ENCODE assay signal across 18 cellular contexts in the genomic region with DNA sequence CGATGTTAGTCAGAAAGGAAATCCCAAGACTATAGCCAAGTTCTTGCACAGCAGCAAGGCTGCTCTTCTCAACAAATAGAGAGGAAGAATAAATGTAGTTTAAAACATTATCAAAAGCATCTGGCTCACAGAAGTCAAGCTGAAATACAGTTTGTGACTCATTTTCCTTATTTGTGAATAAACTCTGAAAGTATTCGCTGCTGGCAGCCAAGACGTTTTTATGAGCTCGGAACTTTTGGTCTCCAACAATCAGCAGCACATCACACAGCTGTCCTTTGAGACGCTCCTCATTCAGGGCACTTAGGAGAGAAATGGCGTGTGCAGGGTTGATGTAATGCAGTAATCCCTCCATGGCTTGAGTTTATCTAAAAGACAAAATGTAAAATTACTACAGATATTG. TPM values are rescaled to one million over a fixed set of nuclear protein-coding genes. Genes with fewer than 3 reads are reported as not detected.
DNase-seq lines count a peak whose midpoint lies in the region; ATAC-seq, FAIRE-seq and TF ChIP-seq lines count a peak whose summit lies in the region.
"Had no signal": no experiment of that assay in that cellular context is flagged by ENCODE, and none has a peak within 500 bp of the region (broad histone marks: within the 10 kb centered on the region; RNA-seq: fewer than 3 reads in every experiment).

No MANE protein-coding gene starts in this region.

- POLR2A ChIA-PET in AG04450 (lab: Yijun Ruan, JAX), result interaction anchor here (0.6 to 1.3 kb wide), 3 partner anchors 9 to 211 kb away, joined by 3 to 10 read pairs (median 5); no protein-coding TSS in a partner anchor

- H3K27me3 ChIP-seq in AG04450 (ENCODE audit: control insufficient read depth, insufficient read depth, low read length), result no peaks in the 10 kb centered on the region

- CTCF ChIA-PET in AG04450 (lab: Charles Lee), result interaction anchor here (0.7 to 1.5 kb wide), 5 partner anchors 16 to 381 kb away, joined by 3 to 5 read pairs (median 3); a partner anchor contains a TSS

- H3K9me3 ChIP-seq in AG04450 (ENCODE audit: control insufficient read depth, insufficient read depth, low read length), result peaks cover 10% of the 10 kb centered on the region

- ATAC-seq in HG03139 (IDR thresholded peaks at IDR 0.05; ENCODE audit: unreplicated experiment), result no peak
- ATAC-seq: A549; activated T-cell treated with anti-CD3 and anti-CD28 coated beads, Interleukin-2, amount 50 U/mL, for 4 hours; Panc1 had no signal

- peak overlapping the region; percentile 41 for H3K27ac ChIP-seq in AG04450 (ENCODE audit: low read depth, low read length)
- H3K27ac ChIP-seq: A549 had no signal

- no peak overlapping the region for H3K4me3 ChIP-seq in AG04450 (ENCODE audit: low read depth, low read length)
- H3K4me3 ChIP-seq: A549 had no signal

- TF ChIP-seq CTCF in AG04450 (IDR thresholded peaks at IDR 0.05; ENCODE audit: low read depth, low read length), result no peak

- peak; percentile 77 for FAIRE-seq in endometrium (lab: Jason Lieb, UNC)
- FAIRE-seq: A549 had no signal

- DNase-seq in AG04450 (ENCODE audit: low read depth, low spot score) (peak; percentile 65), M059J (ENCODE audit: low read depth) (peak; percentile 72), myocyte (ENCODE audit: low read depth) (peak; percentile 71), NCI-H510A (lab: John Stamatoyannopoulos, UW) (no peak), ureter (ENCODE audit: low spot score) (no peak), NCI-H2227 (lab: John Stamatoyannopoulos, UW; ENCODE audit: unreplicated experiment) (no peak)
- DNase-seq: activated CD4-positive, alpha-beta T cell treated with anti-CD3 and anti-CD28 coated beads for 4 hours; activated naive CD8-positive, alpha-beta T cell treated with anti-CD3 and anti-CD28 coated beads, Interleukin-2, amount 10 ng/mL, durations not matched to agents 7 days and 5 days; activated T-cell treated with anti-CD3 and anti-CD28 coated beads, Interleukin-2, amount 50 U/mL, for 4 hours; GOT3; naive B cell; NCI-H1417 treated with DMSO at 0.1 percent for 48 hours; retina; T-helper 2 cell had no signal

RNA-seq across cellular contexts. Expression of a gene that starts 16.4 kb away (rescaled TPM):
- 13.4 and 14.0 TPM in 2 replicates for polyA plus RNA-seq in AG04450 (2011; rRNA removed)
- 26.4 and 36.3 TPM in 2 replicates for polyA minus RNA-seq in AG04450 (2011; rRNA and poly(A)+ RNA removed)
- 12.0 and 18.4 TPM in 2 replicates for total RNA-seq in M059J (2014; rRNA removed; shearing (Covaris generic))
- total RNA-seq in myocyte (7.3 and 8.0 TPM in 2 replicates), ureter (24.5 TPM)
- 3.5 TPM for polyA plus RNA-seq in myocyte (2012)

RNA-seq across cellular contexts. Expression of a gene that starts 39.9 kb away (rescaled TPM):
- polyA plus RNA-seq in AG04450 (2011; rRNA removed), result 25.3 and 25.4 TPM in 2 replicates
- 68.6 and 87.4 TPM in 2 replicates for polyA minus RNA-seq in AG04450 (2011; rRNA and poly(A)+ RNA removed)
- 13.2 and 32.1 TPM in 2 replicates for total RNA-seq in M059J (2014; rRNA removed; shearing (Covaris generic))
- total RNA-seq in myocyte (8.3 and 9.4 TPM in 2 replicates), ureter (66.4 TPM)
- 9.4 TPM for polyA plus RNA-seq in myocyte (2012)

Comparison
In these comparisons a context has a peak if more than half of its experiments do, and no peak if none do; other contexts are left out.
1. DNase-seq: peak in AG04450 (single experiment), M059J (single experiment) and myocyte (single experiment); none in NCI-H510A (single experiment), ureter (single experiment) and NCI-H2227 (single experiment).